14 cellular contexts compared by ENCODE assay signal in the genomic region with DNA sequence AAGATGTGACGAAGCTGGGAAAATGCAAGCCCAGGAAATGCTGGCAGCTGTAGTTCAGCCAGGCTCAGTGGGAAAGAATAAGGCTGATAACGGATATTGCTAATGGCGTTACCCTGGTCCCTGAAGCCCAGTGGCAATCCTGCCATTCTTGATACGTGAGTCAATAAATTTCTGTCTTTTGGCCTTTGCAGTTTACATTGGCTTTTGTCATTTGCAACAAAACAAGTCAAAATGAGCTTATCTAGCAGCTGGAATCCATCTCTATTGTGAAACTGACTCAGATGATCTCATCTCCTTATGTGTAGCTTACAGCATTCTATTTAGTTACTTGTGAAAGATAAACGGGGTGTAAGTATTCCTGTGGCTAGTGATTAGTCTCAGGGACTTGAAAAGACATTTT. TPM values are rescaled to one million over a fixed set of nuclear protein-coding genes. Genes with fewer than 3 reads are reported as not detected.
A peak's percentile ranks its signal among the peaks of the same experiment; 100 is the strongest.
DNase-seq lines count a peak whose midpoint lies in the region; ATAC-seq and TF ChIP-seq lines count a peak whose summit lies in the region.
"Had no signal": no experiment of that assay in that cellular context is flagged by ENCODE, and none has a peak within 500 bp of the region (broad histone marks: within the 10 kb centered on the region; RNA-seq: fewer than 3 reads in every experiment).

No MANE protein-coding gene starts in this region.

- 79 to 82% methylated on average over 5 of the region's 5 CpGs for WGBS in sigmoid colon, 2 donors

- POLR2A ChIA-PET in activated CD8-positive, alpha-beta T cell treated with anti-CD3 and anti-CD28 coated beads for 36 hours (lab: Charles Lee), result no interaction called here

- H3K36me3 Mint-ChIP-seq in activated CD8-positive, alpha-beta T cell treated with anti-CD3 and anti-CD28 coated beads for 36 hours (ENCODE audit: low read depth), result peaks cover 2% of the 10 kb centered on the region

- CTCF ChIA-PET in activated CD8-positive, alpha-beta T cell treated with anti-CD3 and anti-CD28 coated beads for 36 hours (lab: Charles Lee), result no interaction called here

- DNase-seq in HCEC 1CT, result peak; percentile 96
- peak; percentile 72 for DNase-seq in astrocyte of the hippocampus (ENCODE audit: low read depth, low spot score)
- no peak for DNase-seq in left ventricle myocardium superior
- DNase-seq in skeletal muscle cell (ENCODE audit: low read depth), result peak; percentile 27
- no peak for DNase-seq in sigmoid colon
- no peak for DNase-seq in activated CD8-positive, alpha-beta T cell treated with anti-CD3 and anti-CD28 coated beads for 36 hours
- no peak for DNase-seq in NCI-H345 treated with DMSO at 0.1 percent for 48 hours (lab: John Stamatoyannopoulos, UW; ENCODE audit: unreplicated experiment)
- DNase-seq: activated CD4-positive, alpha-beta memory T cell treated with anti-CD3 and anti-CD28 coated beads for 36 hours; caudate nucleus; Karpas-422; naive thymus-derived CD4-positive, alpha-beta T cell; PC-9; T1000; thyroid gland had no signal

- intact Hi-C loops in left ventricle myocardium superior (cut with micrococcal nuclease), result no loop called here
- intact Hi-C loops in sigmoid colon (cut with DNase I), result no loop called here
- intact Hi-C loops in activated CD8-positive, alpha-beta T cell treated with anti-CD3 and anti-CD28 coated beads for 36 hours (cut with micrococcal nuclease), result no loop called here

- H3K27me3 ChIP-seq in sigmoid colon, result no peaks in the 10 kb centered on the region
- H3K27me3 ChIP-seq: thyroid gland had no signal

- H3K4me3 ChIP-seq in skeletal muscle cell (ENCODE audit: low read depth, low read length), result no peak overlapping the region
- no peak overlapping the region for H3K4me3 ChIP-seq in sigmoid colon
- H3K4me3 ChIP-seq: PC-9, thyroid gland had no signal

- TF ChIP-seq POLR2A in sigmoid colon (IDR thresholded peaks at IDR 0.05), result no peak

- no peak overlapping the region for H3K4me3 Mint-ChIP-seq in activated CD8-positive, alpha-beta T cell treated with anti-CD3 and anti-CD28 coated beads for 36 hours
- H3K4me3 Mint-ChIP-seq: activated CD4-positive, alpha-beta memory T cell treated with anti-CD3 and anti-CD28 coated beads for 36 hours; naive thymus-derived CD4-positive, alpha-beta T cell had no signal

- no peak overlapping the region for H3K27ac ChIP-seq in sigmoid colon
- H3K27ac ChIP-seq: PC-9, thyroid gland had no signal

- H3K4me1 ChIP-seq in sigmoid colon, result peaks cover 0 to 9% (median 3%) of the 10 kb centered on the region in 4 donors
- H3K4me1 ChIP-seq: thyroid gland had no signal

- TF ChIP-seq CTCF in sigmoid colon (IDR thresholded peaks at IDR 0.05), result no peak
- TF ChIP-seq CTCF in activated CD8-positive, alpha-beta T cell treated with anti-CD3 and anti-CD28 coated beads for 36 hours (IDR thresholded peaks at IDR 0.05), result no peak

- H3K27me3 Mint-ChIP-seq in activated CD8-positive, alpha-beta T cell treated with anti-CD3 and anti-CD28 coated beads for 36 hours, result no peaks in the 10 kb centered on the region
- H3K27me3 Mint-ChIP-seq: activated CD4-positive, alpha-beta memory T cell treated with anti-CD3 and anti-CD28 coated beads for 36 hours; naive thymus-derived CD4-positive, alpha-beta T cell had no signal

- no peaks in the 10 kb centered on the region for H3K9me3 Mint-ChIP-seq in activated CD8-positive, alpha-beta T cell treated with anti-CD3 and anti-CD28 coated beads for 36 hours
- H3K9me3 Mint-ChIP-seq: activated CD4-positive, alpha-beta memory T cell treated with anti-CD3 and anti-CD28 coated beads for 36 hours; naive thymus-derived CD4-positive, alpha-beta T cell had no signal

- ATAC-seq in left ventricle myocardium superior, result peak; percentile 88
- no peak for ATAC-seq in activated CD8-positive, alpha-beta T cell treated with anti-CD3 and anti-CD28 coated beads for 36 hours
- ATAC-seq: naive thymus-derived CD4-positive, alpha-beta T cell had no signal

- no peak overlapping the region for H3K27ac Mint-ChIP-seq in activated CD8-positive, alpha-beta T cell treated with anti-CD3 and anti-CD28 coated beads for 36 hours
- H3K27ac Mint-ChIP-seq: activated CD4-positive, alpha-beta memory T cell treated with anti-CD3 and anti-CD28 coated beads for 36 hours; naive thymus-derived CD4-positive, alpha-beta T cell had no signal

- TF ChIP-seq EP300 in sigmoid colon (IDR thresholded peaks at IDR 0.05), result no peak

- H3K36me3 ChIP-seq in sigmoid colon, result peaks cover 0 to 23% (median 0%) of the 10 kb centered on the region in 4 donors

- H3K4me1 Mint-ChIP-seq in activated CD8-positive, alpha-beta T cell treated with anti-CD3 and anti-CD28 coated beads for 36 hours (ENCODE audit: low read depth), result no peaks in the 10 kb centered on the region
- H3K4me1 Mint-ChIP-seq: naive thymus-derived CD4-positive, alpha-beta T cell had no signal

- no peaks in the 10 kb centered on the region for H3K9me3 ChIP-seq in sigmoid colon
- H3K9me3 ChIP-seq: thyroid gland had no signal

RNA-seq across cellular contexts. Expression of a gene that starts 43.8 kb away (rescaled TPM):
- 7.6 TPM for total RNA-seq in left ventricle myocardium superior
- total RNA-seq in sigmoid colon, result 10 to 100 TPM in 3 of 4 donors, 1 to 10 TPM in 1; 8.3 to 18.2 (median 13.8) TPM
- polyA plus RNA-seq in sigmoid colon, result 10 to 100 TPM in 1 of 3 donors, 1 to 10 TPM in 2; 5.4 to 10.3 (median 6.2) TPM
- 10 to 100 TPM; 21.0 to 29.8 TPM for total RNA-seq in activated CD8-positive, alpha-beta T cell treated with anti-CD3 and anti-CD28 coated beads for 36 hours

RNA-seq across cellular contexts. Expression of a gene that starts 44.9 kb away (rescaled TPM):
- 33.2 TPM for total RNA-seq in left ventricle myocardium superior
- total RNA-seq in sigmoid colon, result 100 to 1,000 TPM in 1 of 4 donors, 10 to 100 TPM in 3; 69.2 to 200 (median 80.7) TPM
- 10 to 100 TPM; 24.0 to 36.1 (median 29.6) TPM for polyA plus RNA-seq in sigmoid colon
- 100 to 1,000 TPM; 145 to 148 TPM for total RNA-seq in activated CD8-positive, alpha-beta T cell treated with anti-CD3 and anti-CD28 coated beads for 36 hours

Comparison
In these comparisons a context has a peak if more than half of its experiments do, and no peak if none do; other contexts are left out.
1. DNase-seq: peak in HCEC 1CT (single experiment), astrocyte of the hippocampus (single experiment) and skeletal muscle cell (single experiment); none in left ventricle myocardium superior (single experiment), sigmoid colon (single experiment), activated CD8-positive, alpha-beta T cell treated with anti-CD3 and anti-CD28 coated beads for 36 hours (single experiment) and NCI-H345 treated with DMSO at 0.1 percent for 48 hours (single experiment).